Comparison of ENCODE assay signal across 19 cellular contexts in the genomic region with DNA sequence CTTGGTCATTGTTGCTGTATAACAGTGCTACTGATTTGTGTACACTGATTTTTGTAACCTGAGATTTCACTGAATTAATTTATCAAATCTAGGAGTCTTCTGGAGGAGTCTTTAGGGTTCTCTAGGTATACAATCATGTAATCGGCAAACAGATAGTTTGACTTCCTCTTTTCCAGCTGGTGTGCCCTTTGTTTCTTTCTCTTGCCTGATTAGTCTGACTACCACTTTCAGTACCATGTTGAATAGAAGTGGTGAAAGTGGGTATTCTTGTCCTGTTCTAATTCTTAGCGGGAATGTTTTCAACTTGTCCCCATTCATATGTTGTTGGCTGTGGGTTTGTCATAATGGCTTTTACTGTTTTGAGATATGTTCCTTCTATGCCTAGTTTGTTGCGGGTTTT. TPM values are rescaled to one million over a fixed set of nuclear protein-coding genes. Genes with fewer than 3 reads are reported as not detected.
A peak's percentile ranks its signal among the peaks of the same experiment; 100 is the strongest.
DNase-seq lines count a peak whose midpoint lies in the region; ATAC-seq, FAIRE-seq and TF ChIP-seq lines count a peak whose summit lies in the region.
"Had no signal": no experiment of that assay in that cellular context is flagged by ENCODE, and none has a peak within 500 bp of the region (broad histone marks: within the 10 kb centered on the region; RNA-seq: fewer than 3 reads in every experiment).

No MANE protein-coding gene starts in this region.

- TF ChIP-seq RAD21 in GM12878 (IDR thresholded peaks at IDR 0.05; ENCODE audit: insufficient read depth, low read depth, low read length): no peak

- FAIRE-seq in GM12878 (lab: Jason Lieb, UNC): no peak
- FAIRE-seq: D721Med, RCC 7860 had no signal

- no peaks in the 10 kb centered on the region for H3K4me1 ChIP-seq in GM12878 (ENCODE audit: control insufficient read depth, insufficient read depth, low read length)
- H3K4me1 ChIP-seq: BLaER1 had no signal

- H4K20me1 ChIP-seq in GM12878 (ENCODE audit: control insufficient read depth, insufficient read depth): no peaks in the 10 kb centered on the region
- H4K20me1 ChIP-seq: BLaER1 had no signal

- peak; percentile 91 for ATAC-seq in GM12878
- ATAC-seq in left cardiac atrium: no peak

- no peak for TF ChIP-seq POLR2A in NB4 (IDR thresholded peaks at IDR 0.05; ENCODE audit: extremely low read depth, insufficient read length)
- TF ChIP-seq POLR2A in GM12878 (IDR thresholded peaks at IDR 0.05; ENCODE audit: low read depth, low read length): no peak

- RAD21 ChIA-PET in GM12878 (lab: Charles Lee; ENCODE audit: unreplicated experiment): interaction anchor here (0.9 kb wide), 1 partner anchor 41 kb away, joined by 3 read pairs; no protein-coding TSS in a partner anchor

- H3K27me3 ChIP-seq in GM12878 (replicated peaks in 1 of 2; ENCODE audit: control insufficient read depth in 2 of 2, insufficient read depth in 2 of 2, low read length in 1 of 2): no peaks in the 10 kb centered on the region
- H3K27me3 ChIP-seq: BLaER1 had no signal

- H3K36me3 ChIP-seq in GM12878 (ENCODE audit: control insufficient read depth in 2 of 2, insufficient read depth in 2 of 2, low read length in 1 of 2): no peaks in the 10 kb centered on the region
- H3K36me3 ChIP-seq: BLaER1 had no signal

- SMC1A ChIA-PET in GM12878 (lab: Charles Lee; ENCODE audit: uncharacterized antibody, unreplicated experiment): interaction anchor here (1.5 kb wide), 1 partner anchor 266 kb away, joined by 5 read pairs; no protein-coding TSS in a partner anchor

- intact Hi-C loops in GM12878 (cut with micrococcal nuclease; ENCODE audit: unreplicated experiment): no loop called here
- intact Hi-C loops in left cardiac atrium (cut with DNase I): no loop called here

- CTCF ChIA-PET in GM12878 (lab: Yijun Ruan, JAX): interaction anchor here (0.9 to 2.7 kb wide), 3 partner anchors 9 to 16 kb away, joined by 3 to 10 read pairs (median 5); no protein-coding TSS in a partner anchor

- H3K4me3 ChIP-seq in NB4 (ENCODE audit: low read depth, low read length) (no peak overlapping the region), GM12878 (no peak overlapping the region)
- H3K4me3 ChIP-seq: BLaER1 had no signal

- TF ChIP-seq CTCF in NB4 (IDR thresholded peaks at IDR 0.05; ENCODE audit: low read depth, low read length) (no peak), GM12878 (IDR thresholded peaks at IDR 0.05 in 2 of 3, conservative IDR thresholded peaks at IDR 0.05 in 1 of 3; ENCODE audit: control insufficient read depth in 2 of 3, extremely low read depth in 1 of 3, insufficient read depth in 1 of 3, low read depth in 3 of 3, low read length in 3 of 3) (no peak)

- H3K9ac ChIP-seq in GM12878 (ENCODE audit: control insufficient read depth, insufficient read depth, low read length): no peak overlapping the region
- H3K9ac ChIP-seq: BLaER1 had no signal

- no peaks in the 10 kb centered on the region for H3K79me2 ChIP-seq in GM12878 (ENCODE audit: control insufficient read depth, insufficient read depth, low read length)

- no TSS peak for BruUV-seq in GM12878 (replicated peaks; lab: Mats Ljungman, UMichigan)

- no peak overlapping the region for H3K4me2 ChIP-seq in GM12878 (ENCODE audit: control insufficient read depth, insufficient read depth)
- H3K4me2 ChIP-seq: BLaER1 had no signal

- no peak overlapping the region for H3K27ac ChIP-seq in GM12878 (ENCODE audit: control insufficient read depth, insufficient read depth)
- H3K27ac ChIP-seq: BLaER1 had no signal

- POLR2A ChIA-PET in GM12878 (lab: Charles Lee): interaction anchor here (0.7 to 1.3 kb wide), 2 partner anchors 25 to 245 kb away, joined by 3 to 4 read pairs; partner anchors contain the start of gene RANBP6

- no peak for TF ChIP-seq EP300 in GM12878 (IDR thresholded peaks at IDR 0.05; ENCODE audit: borderline replicate concordance in 1 of 2, control insufficient read depth in 1 of 2, low read depth in 2 of 2, low read length in 2 of 2)

- WGBS in GM12878 (ENCODE audit: insufficient coverage, insufficient replicate concordance, low lambda C conversion rate, missing lambda C conversion rate): 27% methylated on average over 3 of the region's 3 CpGs

- DNase-seq in SIG-M5 treated with dmso at 0.1 percent for 504 hours (lab: John Stamatoyannopoulos, UW; ENCODE audit: unreplicated experiment) (peak; percentile 33), SIG-M5 (lab: John Stamatoyannopoulos, UW) (no peak), NB4 (ENCODE audit: low read depth) (peak; percentile 39), GM12878 (ENCODE audit: low read depth, low spot score) (no peak), C1 segment of cervical spinal cord (lab: John Stamatoyannopoulos, UW) (no peak), islet precursor cell (no peak), left cardiac atrium (no peak), midbrain (lab: John Stamatoyannopoulos, UW) (no peak)
- DNase-seq: CD8-positive, alpha-beta memory T cell; DMS79; H9; NCI-H1048; NCI-H1436 treated with DMSO at 0.1 percent for 48 hours; NCI-H2081; NCI-H524; SHP77 had no signal

- in situ Hi-C loops in GM12878 (cut with MboI): no loop called here

- H2AFZ ChIP-seq in GM12878 (ENCODE audit: control insufficient read depth, low read depth, low read length): no peak overlapping the region

- H3K9me3 ChIP-seq in GM12878 (replicated peaks; ENCODE audit: control insufficient read depth, insufficient read depth, low read length): no peaks in the 10 kb centered on the region
- H3K9me3 ChIP-seq: BLaER1 had no signal

TF ChIP-seq in GM12878, 131 proteins besides CTCF, POLR2A, EP300 and RAD21:
- TF ChIP-seq MTA2 (IDR thresholded peaks at IDR 0.05; ENCODE audit: low read depth): peak; percentile 53; the same call in 1 of the 2 replicates
- TF ChIP-seq IRF4 (IDR thresholded peaks at IDR 0.05; ENCODE audit: low read depth, low read length): no peak
- TF ChIP-seq SPI1 (IDR thresholded peaks at IDR 0.05; ENCODE audit: borderline replicate concordance, insufficient read depth, low read depth, low read length): peak; percentile 82
- 0 out of 2 replicates have a peak, but pooled peaks have one; percentile 25 for TF ChIP-seq IKZF1 (conservative IDR thresholded peaks at IDR 0.05)
- TF ChIP-seq IKZF2 (IDR thresholded peaks at IDR 0.05): peak; percentile 68 to 78
TF ChIP-seq in GM12878: peak in this region for 4.

RNA-seq across cellular contexts. Expression of gene RANBP6, which starts 24.7 kb away (rescaled TPM):
- 38.5 and 40.8 TPM in 2 replicates for total RNA-seq in GM12878 (2013; cell fraction: nucleolus; rRNA removed)
- total RNA-seq in GM12878 (2014; rRNA removed) (20.4 and 21.7 TPM in 2 replicates), GM12878 (2014; rRNA removed; fragmentation: Illumina TruSeq; extraction: Trizol) (24.1 and 24.2 TPM in 2 replicates), GM12878 (2021) (17.1 and 18.1 TPM in 2 replicates), left cardiac atrium (10 to 100 TPM; 18.6 to 30.1 TPM)
- 11.7 TPM for polyA plus RNA-seq in GM12878 (2011; ENCODE audit: low read depth)
- polyA plus RNA-seq in GM12878 (2011; rRNA removed) (22.2 and 36.8 TPM in 2 replicates), GM12878 (2014; fragmentation: Illumina TruSeq; extraction: Trizol) (18.3 and 24.4 TPM in 2 replicates), GM12878 (2014; fragmentation: Nextera tagmentation; extraction: Ambion mirVana) (10 to 100 TPM; 10.9 to 11.7 TPM), GM12878 (2014; rRNA removed) (11.5 and 16.6 TPM in 2 replicates), GM12878 (2016; fragmentation: Nextera tagmentation; extraction: Ambion mirVana) (10 to 100 TPM; 26.3 to 26.9 TPM)
- 7.1 and 7.8 TPM in 2 replicates for polyA plus RNA-seq in GM12878 (2011; cell fraction: cytosol; rRNA removed)
- 17.8 TPM in 2 replicates for polyA plus RNA-seq in GM12878 (2011; cell fraction: nucleus; rRNA removed)
- 13.5 and 13.9 TPM in 2 replicates for polyA plus RNA-seq in GM12878 (2012)
- polyA minus RNA-seq in GM12878 (2011; rRNA and poly(A)+ RNA removed): 13.1 and 21.1 TPM in 2 replicates
- polyA minus RNA-seq in GM12878 (2011; cell fraction: cytosol; rRNA and poly(A)+ RNA removed): 9.2 and 9.7 TPM in 2 replicates
- polyA minus RNA-seq in GM12878 (2011; cell fraction: nucleus; rRNA and poly(A)+ RNA removed): 18.9 and 20.3 TPM in 2 replicates

Comparison
In these comparisons a context has a peak if more than half of its experiments do, and no peak if none do; other contexts are left out.
1. DNase-seq: peak in SIG-M5 treated with dmso at 0.1 percent for 504 hours (single experiment) and NB4 (single experiment); none in SIG-M5 (single experiment), GM12878 (single experiment), C1 segment of cervical spinal cord (0 of 14), islet precursor cell (single experiment), left cardiac atrium (single experiment) and midbrain (single experiment).